In the genomic region with DNA sequence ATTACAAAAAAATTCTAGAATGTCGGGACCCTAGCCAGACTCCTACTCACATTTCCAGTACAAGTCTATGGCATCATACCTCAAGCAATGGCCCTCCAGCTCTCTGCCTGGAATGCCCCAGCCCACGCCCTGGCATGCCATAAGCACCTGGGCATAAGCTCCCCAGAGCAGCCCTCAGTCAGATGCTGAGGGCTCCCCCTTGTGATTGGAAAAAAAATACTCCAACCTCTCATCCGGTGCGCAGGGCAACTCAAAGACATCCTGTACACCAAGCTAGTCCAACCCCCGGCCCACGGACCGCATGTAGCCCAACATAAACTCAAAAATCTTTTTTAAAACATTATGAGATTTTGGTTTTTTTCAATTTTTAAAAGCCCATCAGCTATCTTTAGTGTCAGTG, we compare ENCODE assay signal across 8 cellular contexts.
DNase-seq lines count a peak whose midpoint lies in the region; ATAC-seq and TF ChIP-seq lines count a peak whose summit lies in the region.

No MANE protein-coding gene starts in this region.

- no peak overlapping the region for H3K4me2 ChIP-seq in neural cell (ENCODE audit: low read length)

- H3K9me3 ChIP-seq in neural cell (ENCODE audit: low read length): no peaks in the 10 kb centered on the region

- H4K20me1 ChIP-seq in neural cell (ENCODE audit: insufficient read depth): no peaks in the 10 kb centered on the region

- peak in 42 of 56 donors; percentile 14 to 55 (median 34) for TF ChIP-seq CTCF in dorsolateral prefrontal cortex (IDR thresholded peaks at IDR 0.05 in 54 of 56, conservative IDR thresholded peaks at IDR 0.05 in 2 of 56; ENCODE audit: low read depth in 1 of 56, partially characterized antibody in 56 of 56)
- TF ChIP-seq CTCF in neural cell (IDR thresholded peaks at IDR 0.05; ENCODE audit: poor library complexity, severe bottlenecking): peak; percentile 21

- peak; percentile 89 for ATAC-seq in GM18858 (IDR thresholded peaks at IDR 0.05; ENCODE audit: unreplicated experiment)
- peak; percentile 96 for ATAC-seq in HG02981 (IDR thresholded peaks at IDR 0.05; ENCODE audit: unreplicated experiment)

- H2AFZ ChIP-seq in neural cell (ENCODE audit: low read depth, low read length): no peak overlapping the region

- H3F3A ChIP-seq in neural cell (ENCODE audit: insufficient read depth, low read length, poor library complexity, severe bottlenecking): no peaks in the 10 kb centered on the region

- no peaks in the 10 kb centered on the region for H3K36me3 ChIP-seq in neural cell (ENCODE audit: insufficient read depth, low read length)

- H3K27me3 ChIP-seq in dorsolateral prefrontal cortex (no peaks in the 10 kb centered on the region), neural cell (ENCODE audit: insufficient read depth, low read depth, low read length) (no peaks in the 10 kb centered on the region)

- in situ Hi-C loops in Caki2 (cut with HindIII; ENCODE audit: low pct_unique_long_range_greater_than_20kb, low sequenced_read_pairs): no loop called here

- no peak for TF ChIP-seq RAD21 in neural cell (conservative IDR thresholded peaks at IDR 0.05)

- peak; percentile 8 for DNase-seq in Caki2 (ENCODE audit: low read depth)
- DNase-seq in NOMO-1 treated with DMSO at 0.1 percent for 48 hours (lab: John Stamatoyannopoulos, UW; ENCODE audit: unreplicated experiment): peak; percentile 45
- DNase-seq in dorsolateral prefrontal cortex: peak in 5 of 10 donors; percentile 3 to 41 (median 27)
- DNase-seq in NK-92 treated with Interleukin-12 subunit alpha and Interleukin-12 subunit beta, amount 100 ng/mL, for 24 hours (lab: John Stamatoyannopoulos, UW): no peak
- DNase-seq in NCI-H1092 (lab: John Stamatoyannopoulos, UW): no peak

- no peaks in the 10 kb centered on the region for H3K79me2 ChIP-seq in neural cell (replicated peaks; ENCODE audit: insufficient read depth, low read length)

- no peak for TF ChIP-seq EP300 in neural cell (conservative IDR thresholded peaks at IDR 0.05; ENCODE audit: poor library complexity, severe bottlenecking)

- no peak overlapping the region for H3K4me3 ChIP-seq in dorsolateral prefrontal cortex
- H3K4me3 ChIP-seq in neural cell (ENCODE audit: low read length): no peak overlapping the region

- H3K27ac ChIP-seq in dorsolateral prefrontal cortex (no peak overlapping the region), neural cell (ENCODE audit: low read length) (no peak overlapping the region)

- intact Hi-C loops in dorsolateral prefrontal cortex (cut with DNase I): no loop called here

- no peaks in the 10 kb centered on the region for H3K9me2 ChIP-seq in neural cell (ENCODE audit: insufficient read depth, low read length)

- no peak overlapping the region for H3K9ac ChIP-seq in neural cell (ENCODE audit: low read length)

TF ChIP-seq in neural cell, 6 proteins besides CTCF, POLR2A, EP300 and RAD21:
- TF ChIP-seq EZH2 (IDR thresholded peaks at IDR 0.05; ENCODE audit: borderline replicate concordance, insufficient read depth, low read length, poor library complexity, severe bottlenecking) (no peak), SMC3 (conservative IDR thresholded peaks at IDR 0.05; ENCODE audit: poor library complexity) (no peak), POLR2AphosphoS5 (IDR thresholded peaks at IDR 0.05) (no peak), TAF1 (IDR thresholded peaks at IDR 0.05; ENCODE audit: low read depth) (no peak), MXI1 (conservative IDR thresholded peaks at IDR 0.05; ENCODE audit: poor library complexity, severe bottlenecking) (no peak)
- TF ChIP-seq, protein P1, sequence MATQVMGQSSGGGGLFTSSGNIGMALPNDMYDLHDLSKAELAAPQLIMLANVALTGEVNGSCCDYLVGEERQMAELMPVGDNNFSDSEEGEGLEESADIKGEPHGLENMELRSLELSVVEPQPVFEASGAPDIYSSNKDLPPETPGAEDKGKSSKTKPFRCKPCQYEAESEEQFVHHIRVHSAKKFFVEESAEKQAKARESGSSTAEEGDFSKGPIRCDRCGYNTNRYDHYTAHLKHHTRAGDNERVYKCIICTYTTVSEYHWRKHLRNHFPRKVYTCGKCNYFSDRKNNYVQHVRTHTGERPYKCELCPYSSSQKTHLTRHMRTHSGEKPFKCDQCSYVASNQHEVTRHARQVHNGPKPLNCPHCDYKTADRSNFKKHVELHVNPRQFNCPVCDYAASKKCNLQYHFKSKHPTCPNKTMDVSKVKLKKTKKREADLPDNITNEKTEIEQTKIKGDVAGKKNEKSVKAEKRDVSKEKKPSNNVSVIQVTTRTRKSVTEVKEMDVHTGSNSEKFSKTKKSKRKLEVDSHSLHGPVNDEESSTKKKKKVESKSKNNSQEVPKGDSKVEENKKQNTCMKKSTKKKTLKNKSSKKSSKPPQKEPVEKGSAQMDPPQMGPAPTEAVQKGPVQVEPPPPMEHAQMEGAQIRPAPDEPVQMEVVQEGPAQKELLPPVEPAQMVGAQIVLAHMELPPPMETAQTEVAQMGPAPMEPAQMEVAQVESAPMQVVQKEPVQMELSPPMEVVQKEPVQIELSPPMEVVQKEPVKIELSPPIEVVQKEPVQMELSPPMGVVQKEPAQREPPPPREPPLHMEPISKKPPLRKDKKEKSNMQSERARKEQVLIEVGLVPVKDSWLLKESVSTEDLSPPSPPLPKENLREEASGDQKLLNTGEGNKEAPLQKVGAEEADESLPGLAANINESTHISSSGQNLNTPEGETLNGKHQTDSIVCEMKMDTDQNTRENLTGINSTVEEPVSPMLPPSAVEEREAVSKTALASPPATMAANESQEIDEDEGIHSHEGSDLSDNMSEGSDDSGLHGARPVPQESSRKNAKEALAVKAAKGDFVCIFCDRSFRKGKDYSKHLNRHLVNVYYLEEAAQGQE (IDR thresholded peaks at IDR 0.05; ENCODE audit: borderline replicate concordance): no peak

Comparison
In these comparisons a context has a peak if more than half of its experiments do, and no peak if none do; other contexts are left out.
1. DNase-seq: peak in Caki2 (single experiment) and NOMO-1 treated with DMSO at 0.1 percent for 48 hours (single experiment); none in NK-92 treated with Interleukin-12 subunit alpha and Interleukin-12 subunit beta, amount 100 ng/mL, for 24 hours (single experiment) and NCI-H1092 (single experiment).